ENCODE assay signal across 13 cellular contexts in the genomic region with DNA sequence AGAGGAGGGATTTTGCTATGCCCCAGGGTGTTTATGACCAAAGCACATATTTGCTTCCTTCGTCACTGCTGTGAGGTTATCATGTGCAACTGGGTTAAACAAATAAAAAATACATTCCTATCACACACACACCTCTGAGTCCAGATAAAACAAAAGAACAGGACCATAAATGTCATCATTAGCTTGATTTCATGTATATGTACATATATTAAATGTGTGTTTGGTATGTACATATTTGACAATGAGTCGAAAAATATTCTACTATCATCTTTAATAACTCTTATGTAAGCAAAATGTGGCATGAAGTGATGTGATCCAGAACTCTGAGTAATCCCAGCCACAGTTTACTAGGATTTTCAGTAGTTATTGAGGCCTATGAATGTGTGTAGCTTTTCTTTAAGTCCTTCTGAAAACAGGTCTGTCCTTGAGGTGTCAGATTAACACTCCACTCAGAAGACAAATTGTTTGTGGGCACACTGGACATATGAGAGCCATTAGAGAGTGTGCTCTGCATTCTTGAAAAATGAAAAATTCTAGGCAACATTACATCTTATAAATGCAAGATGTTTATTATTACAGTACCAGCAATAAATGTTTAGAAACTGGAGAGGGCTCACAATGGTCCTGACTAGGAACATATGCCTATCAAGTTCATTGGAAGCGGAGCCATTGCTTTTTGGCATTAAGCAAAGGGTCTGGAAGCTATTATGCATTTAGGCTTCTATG.
DNase-seq lines count a peak whose midpoint lies in the region; ATAC-seq and TF ChIP-seq lines count a peak whose summit lies in the region.
"Had no signal": no experiment of that assay in that cellular context is flagged by ENCODE, and none has a peak within 500 bp of the region (broad histone marks: within the 10 kb centered on the region; RNA-seq: fewer than 3 reads in every experiment).

No MANE protein-coding gene starts in this region.

- H3K4me1 Mint-ChIP-seq in activated T-helper 1 cell treated with anti-CD3 and anti-CD28 coated beads, Interleukin-12 subunit alpha, Interleukin-12 subunit beta, Interleukin-2, Interleukin-4 antibody, amounts not matched to agents 30 ng/mL and 10 ng/mL and 1 ng/mL, durations not matched to agents 14 hours and 24 hours and 36 hours (ENCODE audit: low read depth), result no peaks in the 10 kb centered on the region

- ATAC-seq in omental fat pad (ENCODE audit: low FRiP score), result no peak

- no peaks in the 10 kb centered on the region for H3K9me3 Mint-ChIP-seq in activated T-helper 1 cell treated with anti-CD3 and anti-CD28 coated beads, Interleukin-12 subunit alpha, Interleukin-12 subunit beta, Interleukin-2, Interleukin-4 antibody, amounts not matched to agents 30 ng/mL and 10 ng/mL and 1 ng/mL, durations not matched to agents 14 hours and 24 hours and 36 hours
- H3K9me3 Mint-ChIP-seq: activated T-helper 2 cell treated with anti-CD3 and anti-CD28 coated beads, Interferon-gamma antibody, Interleukin-2, Interleukin-4, amounts not matched to agents 10 μg/mL and 5 μg/mL and 100 μg/mL, durations not matched to agents 14 hours and 24 hours and 36 hours had no signal

- intact Hi-C loops in transverse colon (cut with DNase I; ENCODE audit: low total_unique reads), result no loop called here
- intact Hi-C loops in activated T-helper 1 cell treated with anti-CD3 and anti-CD28 coated beads, Interleukin-12 subunit alpha, Interleukin-12 subunit beta, Interleukin-2, Interleukin-4 antibody, amounts not matched to agents 30 ng/mL and 10 ng/mL and 1 ng/mL, durations not matched to agents 14 hours and 24 hours and 36 hours (cut with micrococcal nuclease), result no loop called here

- in situ Hi-C loops in transverse colon (cut with MboI; ENCODE audit: low pct_ligation_motif_present in 1 of 4, low pct_unique_long_range_greater_than_20kb in 1 of 4, low sequenced_read_pairs in 3 of 4), result no loop called here

- TF ChIP-seq POLR2A in transverse colon (IDR thresholded peaks at IDR 0.05), result no peak

- H3K36me3 ChIP-seq in SJSA1, result no peaks in the 10 kb centered on the region
- no peaks in the 10 kb centered on the region for H3K36me3 ChIP-seq in transverse colon
- H3K36me3 ChIP-seq: thoracic aorta had no signal

- peaks cover 39% of the 10 kb centered on the region for H3K4me1 ChIP-seq in SJSA1 (replicated peaks)
- no peaks in the 10 kb centered on the region for H3K4me1 ChIP-seq in transverse colon

- H3K27ac Mint-ChIP-seq in activated T-helper 1 cell treated with anti-CD3 and anti-CD28 coated beads, Interleukin-12 subunit alpha, Interleukin-12 subunit beta, Interleukin-2, Interleukin-4 antibody, amounts not matched to agents 30 ng/mL and 10 ng/mL and 1 ng/mL, durations not matched to agents 14 hours and 24 hours and 36 hours, result no peak overlapping the region
- H3K27ac Mint-ChIP-seq: activated T-helper 2 cell treated with anti-CD3 and anti-CD28 coated beads, Interferon-gamma antibody, Interleukin-2, Interleukin-4, amounts not matched to agents 10 μg/mL and 5 μg/mL and 100 μg/mL, durations not matched to agents 14 hours and 24 hours and 36 hours had no signal

- H3K27me3 Mint-ChIP-seq in activated T-helper 1 cell treated with anti-CD3 and anti-CD28 coated beads, Interleukin-12 subunit alpha, Interleukin-12 subunit beta, Interleukin-2, Interleukin-4 antibody, amounts not matched to agents 30 ng/mL and 10 ng/mL and 1 ng/mL, durations not matched to agents 14 hours and 24 hours and 36 hours (ENCODE audit: insufficient read depth), result peaks cover 2% of the 10 kb centered on the region

- H3K36me3 Mint-ChIP-seq in activated T-helper 1 cell treated with anti-CD3 and anti-CD28 coated beads, Interleukin-12 subunit alpha, Interleukin-12 subunit beta, Interleukin-2, Interleukin-4 antibody, amounts not matched to agents 30 ng/mL and 10 ng/mL and 1 ng/mL, durations not matched to agents 14 hours and 24 hours and 36 hours (ENCODE audit: low read depth), result no peaks in the 10 kb centered on the region

- H3K27ac ChIP-seq in SJSA1, result peak overlapping the region; percentile 77
- H3K27ac ChIP-seq in transverse colon, result peak overlapping the region in 3 of 4 donors; percentile 19 to 46 (median 27)
- H3K27ac ChIP-seq in substantia nigra (ENCODE audit: low read depth, low read length, poor library complexity, severe bottlenecking), result no peak overlapping the region
- H3K27ac ChIP-seq: 22Rv1, thoracic aorta had no signal

- DNase-seq in NCI-H1092 treated with DMSO at 0.1 percent for 48 hours (lab: John Stamatoyannopoulos, UW), result peak; percentile 9
- DNase-seq in NCI-H1092 (lab: John Stamatoyannopoulos, UW), result no peak
- DNase-seq in SJSA1 (ENCODE audit: low read depth in 1 of 2, low spot score in 2 of 2), result peak; percentile 58 to 87
- DNase-seq in foreskin fibroblast, result peak; percentile 68 to 85
- DNase-seq in transverse colon, result no peak
- DNase-seq in activated T-helper 1 cell treated with anti-CD3 and anti-CD28 coated beads, Interleukin-12 subunit alpha, Interleukin-12 subunit beta, Interleukin-2, Interleukin-4 antibody, amounts not matched to agents 30 ng/mL and 10 ng/mL and 1 ng/mL, durations not matched to agents 14 hours and 24 hours and 36 hours (ENCODE audit: low spot score), result no peak
- no peak for DNase-seq in substantia nigra (lab: John Stamatoyannopoulos, UW)
- no peak for DNase-seq in omental fat pad (ENCODE audit: low spot score)
- DNase-seq: NCI-H446 treated with DMSO at 0.1 percent for 48 hours had no signal

- no peak overlapping the region for H3K4me3 Mint-ChIP-seq in activated T-helper 1 cell treated with anti-CD3 and anti-CD28 coated beads, Interleukin-12 subunit alpha, Interleukin-12 subunit beta, Interleukin-2, Interleukin-4 antibody, amounts not matched to agents 30 ng/mL and 10 ng/mL and 1 ng/mL, durations not matched to agents 14 hours and 24 hours and 36 hours

- H3K27me3 ChIP-seq in SJSA1 (replicated peaks) (no peaks in the 10 kb centered on the region), transverse colon (no peaks in the 10 kb centered on the region)

- 48 to 54% methylated on average over 3 of the region's 3 CpGs for WGBS in transverse colon (ENCODE audit: low coverage in 1 of 2), 2 donors

- no peak for TF ChIP-seq EP300 in transverse colon (IDR thresholded peaks at IDR 0.05; ENCODE audit: low read depth)

- no peak for TF ChIP-seq CTCF in foreskin fibroblast (IDR thresholded peaks at IDR 0.05; ENCODE audit: low read depth, low read length)
- TF ChIP-seq CTCF in transverse colon (IDR thresholded peaks at IDR 0.05), result no peak
- TF ChIP-seq CTCF in omental fat pad (IDR thresholded peaks at IDR 0.05), result no peak

- H3K9me3 ChIP-seq in SJSA1 (replicated peaks) (no peaks in the 10 kb centered on the region), transverse colon (no peaks in the 10 kb centered on the region)
- H3K9me3 ChIP-seq: thoracic aorta had no signal

- H3K4me3 ChIP-seq in SJSA1 (no peak overlapping the region), foreskin fibroblast (ENCODE audit: low read depth in 1 of 2, low read length in 2 of 2) (no peak overlapping the region), transverse colon (no peak overlapping the region)
- H3K4me3 ChIP-seq: lung, thoracic aorta had no signal

Comparison
In these comparisons a context has a peak if more than half of its experiments do, and no peak if none do; other contexts are left out.
1. DNase-seq: peak in NCI-H1092 treated with DMSO at 0.1 percent for 48 hours (single experiment), SJSA1 (2 of 2) and foreskin fibroblast (2 of 2); none in NCI-H1092 (single experiment), transverse colon (single experiment), activated T-helper 1 cell treated with anti-CD3 and anti-CD28 coated beads, Interleukin-12 subunit alpha, Interleukin-12 subunit beta, Interleukin-2, Interleukin-4 antibody, amounts not matched to agents 30 ng/mL and 10 ng/mL and 1 ng/mL, durations not matched to agents 14 hours and 24 hours and 36 hours (single experiment), substantia nigra (0 of 49) and omental fat pad (single experiment).